10 cellular contexts compared by ENCODE assay signal in genomic region chr2:11750917-11751316, GRCh38. TPM values are rescaled to one million over a fixed set of nuclear protein-coding genes. Genes with fewer than 3 reads are reported as not detected.
DNase-seq lines count a peak whose midpoint lies in the region; ATAC-seq, FAIRE-seq and TF ChIP-seq lines count a peak whose summit lies in the region.
"Had no signal": no experiment of that assay in that cellular context is flagged by ENCODE, and none has a peak within 500 bp of the region (broad histone marks: within the 10 kb centered on the region; RNA-seq: fewer than 3 reads in every experiment).

No MANE protein-coding gene starts in this region.

- H3K9me3 Mint-ChIP-seq in activated naive CD4-positive, alpha-beta T cell treated with anti-CD3 and anti-CD28 coated beads, Interleukin-2, amount 50 U/mL, for 72 hours: no peaks in the 10 kb centered on the region

- peak overlapping the region; percentile 57 to 89 for H3K27ac Mint-ChIP-seq in activated naive CD4-positive, alpha-beta T cell treated with anti-CD3 and anti-CD28 coated beads, Interleukin-2, amount 50 U/mL, for 72 hours

- no peaks in the 10 kb centered on the region for H3K36me3 ChIP-seq in mucosa of rectum (ENCODE audit: control insufficient read depth in 2 of 2, insufficient read depth in 2 of 2, low read length in 2 of 2)
- H3K36me3 ChIP-seq in aorta (ENCODE audit: control insufficient read depth in 1 of 2, insufficient read depth in 2 of 2, low read length in 1 of 2): no peaks in the 10 kb centered on the region
- H3K36me3 ChIP-seq: thoracic aorta had no signal

- 71 to 79% methylated on average over 7 of the region's 7 CpGs for WGBS in aorta, 2 donors

- peak overlapping the region in 1 of 2 donors; percentile 29 for H3K9ac ChIP-seq in mucosa of rectum (ENCODE audit: low read depth in 1 of 2, low read length in 2 of 2)

- H3K4me1 ChIP-seq in mucosa of rectum (ENCODE audit: control insufficient read depth in 2 of 2, insufficient read depth in 2 of 2, low read length in 2 of 2) (peaks cover 47 to 56% of the 10 kb centered on the region in 2 donors), aorta (ENCODE audit: control insufficient read depth in 1 of 2, insufficient read depth in 2 of 2, low read length in 2 of 2) (peaks cover 0 to 9% of the 10 kb centered on the region in 2 donors)

- H3K36me3 Mint-ChIP-seq in activated naive CD4-positive, alpha-beta T cell treated with anti-CD3 and anti-CD28 coated beads, Interleukin-2, amount 50 U/mL, for 72 hours: peaks cover 19 to 22% of the 10 kb centered on the region in 2 donors

- intact Hi-C loops in aorta (cut with DNase I): no loop called here

- TF ChIP-seq POLR2A in GM12891 (IDR thresholded peaks at IDR 0.05; ENCODE audit: low read depth, low read length): no peak

- peak in 1 of 2 donors; percentile 5 for ATAC-seq in activated naive CD4-positive, alpha-beta T cell treated with anti-CD3 and anti-CD28 coated beads, Interleukin-2, amount 50 U/mL, for 72 hours
- ATAC-seq in HG03460 (IDR thresholded peaks at IDR 0.05; ENCODE audit: unreplicated experiment) (no peak), aorta (ENCODE audit: low FRiP score) (no peak), HG03108 (IDR thresholded peaks at IDR 0.05; ENCODE audit: unreplicated experiment) (no peak)

- no peak for TF ChIP-seq CTCF in GM13976 (IDR thresholded peaks at IDR 0.05; ENCODE audit: borderline replicate concordance, control extremely low read depth, extremely low read depth, insufficient read depth, missing control alignments)

- H3K27ac ChIP-seq in mucosa of rectum (ENCODE audit: low read depth in 2 of 2, low read length in 2 of 2) (peak overlapping the region; percentile 34 to 87), aorta (ENCODE audit: low read depth in 1 of 2, low read length in 2 of 2) (no peak overlapping the region)
- H3K27ac ChIP-seq: thoracic aorta had no signal

- H3K4me3 ChIP-seq in mucosa of rectum (ENCODE audit: low read length in 2 of 2) (no peak overlapping the region), aorta (ENCODE audit: low read length in 2 of 2) (no peak overlapping the region)
- H3K4me3 ChIP-seq: thoracic aorta had no signal

- in situ Hi-C loops in GM13976 (cut with MboI; ENCODE audit: low sequenced_read_pairs, unreplicated experiment): no loop called here

- H3K27me3 ChIP-seq in mucosa of rectum (ENCODE audit: control insufficient read depth in 2 of 2, insufficient read depth in 2 of 2, low read length in 2 of 2) (no peaks in the 10 kb centered on the region), aorta (ENCODE audit: control insufficient read depth in 1 of 2, insufficient read depth in 2 of 2, low read length in 1 of 2) (no peaks in the 10 kb centered on the region)

- peak; percentile 45 for DNase-seq in A172 (ENCODE audit: low spot score)
- no peak for DNase-seq in GM12891 (ENCODE audit: insufficient read length, low spot score)
- no peak for DNase-seq in activated naive CD4-positive, alpha-beta T cell treated with anti-CD3 and anti-CD28 coated beads, Interleukin-2, amount 50 U/mL, for 72 hours (ENCODE audit: low spot score in 2 of 2)
- no peak for DNase-seq in GM13976 (ENCODE audit: low spot score)
- DNase-seq in aorta: no peak
- DNase-seq: NCI-H345 had no signal

- FAIRE-seq in GM12891 (lab: Jason Lieb, UNC): peak; percentile 66

- H3K9me3 ChIP-seq in mucosa of rectum (ENCODE audit: control insufficient read depth in 2 of 2, low read length in 2 of 2) (no peaks in the 10 kb centered on the region), aorta (ENCODE audit: control insufficient read depth, low read length) (no peaks in the 10 kb centered on the region)
- H3K9me3 ChIP-seq: thoracic aorta had no signal

TF ChIP-seq in GM12891, 5 proteins besides CTCF, POLR2A, EP300 and RAD21:
- no peak for TF ChIP-seq SPI1 (IDR thresholded peaks at IDR 0.05; ENCODE audit: low read depth, low read length)
- TF ChIP-seq TAF1 (IDR thresholded peaks at IDR 0.05; ENCODE audit: low read depth, low read length): no peak
- TF ChIP-seq POLR2AphosphoS5 (IDR thresholded peaks at IDR 0.05; ENCODE audit: low read depth, low read length): no peak
- no peak for TF ChIP-seq PAX5 (IDR thresholded peaks at IDR 0.05; ENCODE audit: insufficient read depth, low read length, severe bottlenecking)
- no peak for TF ChIP-seq POU2F2 (IDR thresholded peaks at IDR 0.05; ENCODE audit: low read depth, low read length)
TF ChIP-seq in GM12891: peak in this region for 0.

RNA-seq across cellular contexts. Expression of gene LPIN1, which starts 4.5 kb away (rescaled TPM):
- total RNA-seq in A172 (2014; rRNA removed; shearing (Covaris generic)): 25.8 and 34.4 TPM in 2 replicates
- polyA plus RNA-seq in GM12891 (2012; ENCODE audit: low read depth, missing spikeins): 11.1 TPM
- 10 to 100 TPM; 68.6 to 92.9 TPM for total RNA-seq in activated naive CD4-positive, alpha-beta T cell treated with anti-CD3 and anti-CD28 coated beads, Interleukin-2, amount 50 U/mL, for 72 hours
- total RNA-seq in aorta: 10 to 100 TPM; 32.8 to 54.0 TPM
- polyA plus RNA-seq in aorta: 10 to 100 TPM in 1 of 2 donors, 1 to 10 TPM in 1; 4.4 to 13.3 TPM

Comparison
In these comparisons a context has a peak if more than half of its experiments do, and no peak if none do; other contexts are left out.
1. H3K27ac ChIP-seq: peak in mucosa of rectum (2 of 2); none in aorta (0 of 2).